29 cellular contexts compared by ENCODE assay signal in the genomic region with DNA sequence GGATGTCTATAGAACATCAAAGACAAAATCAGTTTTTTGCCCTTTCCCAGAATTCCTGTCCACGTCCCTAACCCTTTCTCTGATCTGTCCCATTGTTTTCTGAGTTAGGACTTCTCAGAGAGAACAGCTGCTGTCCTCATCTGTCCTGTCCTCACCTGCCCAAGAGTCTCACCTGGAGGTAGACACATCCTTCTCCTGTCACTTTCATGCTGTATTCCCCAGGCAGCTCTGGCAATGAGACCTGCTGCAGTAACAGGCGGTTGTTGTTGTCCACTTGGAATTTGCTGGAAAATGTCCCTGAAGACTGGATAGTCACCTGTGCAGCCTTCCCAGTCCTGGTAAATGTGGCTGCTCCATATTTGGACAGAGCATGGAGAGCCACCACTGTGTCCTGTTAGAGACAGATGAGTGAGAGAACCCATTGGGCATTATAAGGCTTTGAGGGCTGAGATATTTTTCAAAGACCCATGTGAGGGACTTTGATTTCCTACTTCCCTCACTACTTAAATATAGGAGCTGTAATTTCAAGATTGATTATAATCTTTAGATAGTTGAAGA.
"Had no signal": no experiment of that assay in that cellular context is flagged by ENCODE, and none has a peak within 500 bp of the region (broad histone marks: within the 10 kb centered on the region; RNA-seq: fewer than 3 reads in every experiment).

No MANE protein-coding gene starts in this region.

- H3K4me3 Mint-ChIP-seq: immature natural killer cell; naive thymus-derived CD8-positive, alpha-beta T cell; nephron; neural crest cell; stimulated activated naive B cell treated with anti-CD40 and anti-IgM and Interleukin-4, amounts not matched to agents 10 μg/mL and 1 μg/mL and 100 μg/mL, for 72 hours had no signal

- H3K9me3 ChIP-seq: lower lobe of right lung, right atrium auricular region, stomach, testis, thyroid gland, transverse colon, upper lobe of right lung, uterus had no signal

- ATAC-seq: left colon; lower lobe of right lung; naive thymus-derived CD8-positive, alpha-beta T cell; sciatic nerve; stimulated activated naive B cell treated with anti-CD40 and anti-IgM and Interleukin-4, amounts not matched to agents 10 μg/mL and 1 μg/mL and 100 μg/mL, for 72 hours; stimulated activated naive CD8-positive, alpha-beta T cell treated with anti-CD3 and anti-CD28 coated beads, Interleukin-15, Interleukin-2, amounts not matched to agents 100 U/mL and 50 U/mL, for 24 hours; upper lobe of right lung had no signal

- H3K27ac ChIP-seq: lower lobe of right lung, right atrium auricular region, skin epidermis, stomach, testis, thyroid gland, transverse colon, upper lobe of right lung, uterus had no signal

- DNase-seq: hypothalamus; immature natural killer cell; kidney; left colon; left ventricle myocardium superior; lower lobe of right lung; mammary epithelial cell; mesenchymal stem cell; naive thymus-derived CD8-positive, alpha-beta T cell; nucleus accumbens; stimulated activated CD4-positive, alpha-beta T cell treated with anti-CD3 and anti-CD28 coated beads, Interleukin-12 subunit alpha, Interleukin-12 subunit beta, amount 100 ng/mL, for 4 hours; stimulated activated CD4-positive, alpha-beta T cell treated with anti-CD3 and anti-CD28 coated beads, Interleukin-15, amount 100 ng/mL, for 24 hours; stimulated activated CD4-positive, alpha-beta T cell treated with anti-CD3 and anti-CD28 coated beads, Interleukin-2, amount 100 ng/mL, for 24 hours; stimulated activated CD4-positive, alpha-beta T cell treated with anti-CD3 and anti-CD28 coated beads, Interleukin-4, amount 100 ng/mL, for 1 hour; stimulated activated naive B cell treated with anti-CD40 and anti-IgM and Interleukin-4, amounts not matched to agents 10 μg/mL and 1 μg/mL and 100 μg/mL, for 72 hours; stimulated activated naive CD8-positive, alpha-beta T cell treated with anti-CD3 and anti-CD28 coated beads, Interleukin-15, Interleukin-2, amounts not matched to agents 100 U/mL and 50 U/mL, for 24 hours; stomach; testis; thyroid gland; transverse colon; upper lobe of right lung; uterus had no signal

- H3K36me3 ChIP-seq: uterus had no signal

- H3K27me3 ChIP-seq: right atrium auricular region, stomach, testis, thyroid gland, transverse colon, upper lobe of right lung, uterus had no signal

- H3K4me1 Mint-ChIP-seq: naive thymus-derived CD8-positive, alpha-beta T cell; nephron; neural crest cell; stimulated activated naive B cell treated with anti-CD40 and anti-IgM and Interleukin-4, amounts not matched to agents 10 μg/mL and 1 μg/mL and 100 μg/mL, for 72 hours had no signal

- H3K36me3 Mint-ChIP-seq: stimulated activated naive B cell treated with anti-CD40 and anti-IgM and Interleukin-4, amounts not matched to agents 10 μg/mL and 1 μg/mL and 100 μg/mL, for 72 hours had no signal

- H3K27ac Mint-ChIP-seq: naive thymus-derived CD8-positive, alpha-beta T cell; nephron; progenitor cell of endocrine pancreas; stimulated activated naive B cell treated with anti-CD40 and anti-IgM and Interleukin-4, amounts not matched to agents 10 μg/mL and 1 μg/mL and 100 μg/mL, for 72 hours had no signal

- H3K9me3 Mint-ChIP-seq: immature natural killer cell; naive thymus-derived CD8-positive, alpha-beta T cell; nephron; neural crest cell; stimulated activated naive B cell treated with anti-CD40 and anti-IgM and Interleukin-4, amounts not matched to agents 10 μg/mL and 1 μg/mL and 100 μg/mL, for 72 hours had no signal

- H3K4me3 ChIP-seq: lower lobe of right lung, right atrium auricular region, skin epidermis, stomach, testis, thyroid gland, transverse colon, upper lobe of right lung, uterus had no signal

- H3K4me1 ChIP-seq: lower lobe of right lung, stomach, testis, thyroid gland, transverse colon, upper lobe of right lung, uterus had no signal

- H3K27me3 Mint-ChIP-seq: naive thymus-derived CD8-positive, alpha-beta T cell; progenitor cell of endocrine pancreas had no signal

- FAIRE-seq: islet of Langerhans, kidney had no signal
